ENCODE assay signal across 17 cellular contexts in genomic region chr4:169175035-169175434, GRCh38.
"Had no signal": no experiment of that assay in that cellular context is flagged by ENCODE, and none has a peak within 500 bp of the region (broad histone marks: within the 10 kb centered on the region; RNA-seq: fewer than 3 reads in every experiment).

No MANE protein-coding gene starts in this region.

- H3K4me3 Mint-ChIP-seq: endodermal cell; naive thymus-derived CD4-positive, alpha-beta T cell; neural crest cell had no signal

- H3K27ac Mint-ChIP-seq: endodermal cell; naive thymus-derived CD4-positive, alpha-beta T cell had no signal

- H3K9me3 Mint-ChIP-seq: endodermal cell; naive thymus-derived CD4-positive, alpha-beta T cell had no signal

- H3K4me3 ChIP-seq: coronary artery, left ventricle myocardium inferior, lower lobe of right lung, upper lobe of left lung, uterus had no signal

- H3K4me1 ChIP-seq: left ventricle myocardium inferior, uterus had no signal

- H3K27ac ChIP-seq: coronary artery, left ventricle myocardium inferior, lower lobe of right lung, upper lobe of left lung, uterus had no signal

- DNase-seq: effector CD4-positive, alpha-beta T cell; endodermal cell; erythroblast; kidney; left cardiac atrium; left ventricle myocardium inferior; lower lobe of right lung; naive thymus-derived CD4-positive, alpha-beta T cell; posterior cingulate gyrus; small intestine; stimulated activated CD4-positive, alpha-beta T cell treated with anti-CD3 and anti-CD28 coated beads, Interleukin-12 subunit alpha, Interleukin-12 subunit beta, amount 100 ng/mL, for 4 hours; stimulated activated naive CD4-positive, alpha-beta T cell treated with Interleukin-2 at 50 U/mL for 16 hours; upper lobe of left lung; uterus had no signal

- H3K9me3 ChIP-seq: left ventricle myocardium inferior, lower lobe of right lung, upper lobe of left lung, uterus had no signal

- ATAC-seq: left cardiac atrium, lower lobe of right lung had no signal

- H3K36me3 Mint-ChIP-seq: naive thymus-derived CD4-positive, alpha-beta T cell had no signal

- H3K36me3 ChIP-seq: left ventricle myocardium inferior, lower lobe of right lung, upper lobe of left lung, uterus had no signal

- H3K27me3 ChIP-seq: foreskin keratinocyte, upper lobe of left lung, uterus had no signal
